ENCODE assay signal across 8 cellular contexts in the genomic region with DNA sequence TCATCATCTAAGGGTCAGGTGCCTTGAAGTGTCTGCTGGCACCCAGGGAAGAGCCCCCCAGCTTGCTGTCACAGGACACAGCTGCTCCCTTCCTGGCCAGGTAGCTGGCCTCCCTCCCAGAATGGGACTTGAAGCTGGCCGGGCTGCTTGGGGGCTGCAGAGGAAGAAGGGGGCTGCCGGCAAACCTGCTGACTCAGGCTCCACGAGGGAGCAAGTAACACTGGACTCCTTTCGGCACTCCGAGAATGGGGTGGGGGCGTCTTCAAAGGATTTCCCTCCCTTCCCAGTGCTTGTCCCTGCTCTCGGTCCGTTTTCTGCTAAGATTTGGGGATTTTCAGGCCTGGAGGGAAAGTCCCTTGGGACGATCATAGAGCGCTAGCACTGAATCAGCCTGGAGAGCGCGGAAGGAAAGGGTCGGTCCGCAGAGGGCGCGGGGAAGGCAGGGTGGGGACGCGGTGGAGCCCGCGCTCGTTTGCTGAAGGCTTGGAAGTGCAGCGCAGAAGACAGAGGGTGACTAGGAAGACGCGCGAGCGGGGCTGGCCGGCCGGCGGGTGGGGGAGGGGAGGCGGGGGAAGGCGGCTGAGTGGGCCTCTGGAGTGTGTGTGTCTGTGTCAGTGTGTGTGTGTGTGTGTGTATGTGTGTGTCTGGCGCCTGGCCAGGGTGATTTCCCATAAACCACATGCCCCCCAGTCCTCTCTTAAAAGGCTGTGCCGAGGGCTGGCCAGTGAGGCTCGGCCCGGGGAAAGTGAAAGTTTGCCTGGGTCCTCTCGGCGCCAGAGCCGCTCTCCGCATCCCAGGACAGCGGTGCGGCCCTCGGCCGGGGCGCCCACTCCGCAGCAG. TPM values are rescaled to one million over a fixed set of nuclear protein-coding genes. Genes with fewer than 3 reads are reported as not detected.
DNase-seq lines count a peak whose midpoint lies in the region; ATAC-seq, FAIRE-seq and TF ChIP-seq lines count a peak whose summit lies in the region.

Gene CSF1 (plus strand): TSS at position 727 of the 840 bp plus-strand sequence. CDS start 175 bp downstream, outside the sequence.

- 3% methylated on average over 22 of the region's 45 CpGs for WGBS in HepG2 (ENCODE audit: low lambda C conversion rate)

- CTCF ChIA-PET in activated CD4-positive, alpha-beta memory T cell treated with anti-CD3 and anti-CD28 coated beads, Interleukin-2, amount 10 ng/mL, durations not matched to agents 7 days and 5 days (lab: Charles Lee), result interaction anchor here (1.1 to 4.2 kb wide), 5 partner anchors 74 to 133 kb away, joined by 3 to 23 read pairs (median 16); partner anchors contain the start of gene AHCYL1
- CTCF ChIA-PET in HepG2 (lab: Yijun Ruan, JAX; ENCODE audit: low intra/inter-chr PET ratio, low total read pairs), result no interaction called here

- TF ChIP-seq CTCF in GM13976 (IDR thresholded peaks at IDR 0.05; ENCODE audit: borderline replicate concordance, control extremely low read depth, extremely low read depth, insufficient read depth, missing control alignments) (no peak), HepG2 (CRISPR knock-in tag; IDR thresholded peaks at IDR 0.05) (no peak)

- FAIRE-seq in HepG2 (lab: Jason Lieb, UNC), result no peak

- intact Hi-C loops in HepG2 (cut with micrococcal nuclease; ENCODE audit: unreplicated experiment), result loop anchor here (5.0 kb wide), 2 partner anchors 118 to 133 kb away; no protein-coding TSS in a partner anchor

- no peak within 1 kb of the TSS for H3K27ac ChIP-seq in HepG2 (ENCODE audit: extremely low read length, insufficient read depth, low read length)

- H3K36me3 ChIP-seq in HepG2 (replicated peaks in 1 of 2; ENCODE audit: control insufficient read depth in 1 of 2, insufficient read depth in 2 of 2, low read length in 2 of 2), result no peaks in the 10 kb centered on the region

- no peak within 1 kb of the TSS for H2AFZ ChIP-seq in HepG2 (ENCODE audit: low read length)

- H3K4me1 Mint-ChIP-seq in activated CD4-positive, alpha-beta memory T cell treated with anti-CD3 and anti-CD28 coated beads, Interleukin-2, amount 10 ng/mL, durations not matched to agents 7 days and 5 days, result peaks cover 82% of the 10 kb centered on the region

- H3K27ac Mint-ChIP-seq in activated CD4-positive, alpha-beta memory T cell treated with anti-CD3 and anti-CD28 coated beads, Interleukin-2, amount 10 ng/mL, durations not matched to agents 7 days and 5 days, result peak within 1 kb of the TSS; percentile 93

- DNase-seq in GM13976 (ENCODE audit: low spot score) (peak; percentile 84), NCI-H1105 treated with DMSO at 0.1 percent for 48 hours (lab: John Stamatoyannopoulos, UW) (peak; percentile 65), dermis microvascular lymphatic vessel endothelial cell (ENCODE audit: low read depth in 2 of 2) (peak; percentile 80 to 85), HepG2 (ENCODE audit: low spot score) (no peak), SKM-1 (lab: John Stamatoyannopoulos, UW; ENCODE audit: unreplicated experiment) (no peak)
- DNase-seq in activated CD4-positive, alpha-beta memory T cell treated with anti-CD3 and anti-CD28 coated beads, Interleukin-2, amount 10 ng/mL, durations not matched to agents 7 days and 5 days, result peak; percentile 64
- peak; percentile 71 for DNase-seq in stimulated activated CD4-positive, alpha-beta T cell treated with anti-CD3 and anti-CD28 coated beads, Interleukin-2, amount 100 ng/mL, for 4 hours (ENCODE audit: low read depth)

- TF ChIP-seq POLR2A in HepG2 (IDR thresholded peaks at IDR 0.05; ENCODE audit: insufficient read depth in 1 of 2, low read depth in 2 of 2, low read length in 2 of 2), result peak in 1 of 2 experiments; percentile 43; a peak in 2 of 4 replicates

- H3K9me3 Mint-ChIP-seq in activated CD4-positive, alpha-beta memory T cell treated with anti-CD3 and anti-CD28 coated beads, Interleukin-2, amount 10 ng/mL, durations not matched to agents 7 days and 5 days, result no peaks in the 10 kb centered on the region

- H3K9ac ChIP-seq in HepG2 (ENCODE audit: insufficient read depth, low read depth, low read length), result peak within 1 kb of the TSS; percentile 74

- H3K9me3 ChIP-seq in HepG2 (ENCODE audit: low read length), result no peaks in the 10 kb centered on the region

- no peaks in the 10 kb centered on the region for H3K27me3 Mint-ChIP-seq in activated CD4-positive, alpha-beta memory T cell treated with anti-CD3 and anti-CD28 coated beads, Interleukin-2, amount 10 ng/mL, durations not matched to agents 7 days and 5 days

- peak; percentile 70 for ATAC-seq in HepG2
- ATAC-seq in GM21786 (IDR thresholded peaks at IDR 0.05; ENCODE audit: unreplicated experiment), result no peak

- H3K36me3 Mint-ChIP-seq in activated CD4-positive, alpha-beta memory T cell treated with anti-CD3 and anti-CD28 coated beads, Interleukin-2, amount 10 ng/mL, durations not matched to agents 7 days and 5 days (ENCODE audit: low read depth), result peaks cover 32% of the 10 kb centered on the region

- no TSS peak for BruUV-seq in HepG2 (replicated peaks; lab: Mats Ljungman, UMichigan)

- peak within 1 kb of the TSS; percentile 94 for H3K4me3 Mint-ChIP-seq in activated CD4-positive, alpha-beta memory T cell treated with anti-CD3 and anti-CD28 coated beads, Interleukin-2, amount 10 ng/mL, durations not matched to agents 7 days and 5 days

- peaks cover 79% of the 10 kb centered on the region for H3K4me1 ChIP-seq in HepG2 (ENCODE audit: insufficient read depth, low read length)

- no peaks in the 10 kb centered on the region for H4K20me1 ChIP-seq in HepG2 (ENCODE audit: insufficient read depth, low read length)

- H3K4me2 ChIP-seq in HepG2 (ENCODE audit: low read depth, low read length), result peak within 1 kb of the TSS; percentile 99

- POLR2A ChIA-PET in activated CD4-positive, alpha-beta memory T cell treated with anti-CD3 and anti-CD28 coated beads, Interleukin-2, amount 10 ng/mL, durations not matched to agents 7 days and 5 days (lab: Charles Lee), result interaction anchor here (1.0 to 6.1 kb wide), 13 partner anchors 7 to 362 kb away, joined by 3 to 52 read pairs (median 4); partner anchors contain the start of genes AHCYL1 and GNAI3
- POLR2A ChIA-PET in HepG2 (lab: Yijun Ruan, JAX), result interaction anchor here (1.0 to 2.5 kb wide), 2 partner anchors 20 to 74 kb away, joined by 3 to 8 read pairs; partner anchors contain the start of gene AHCYL1

- H3K27me3 ChIP-seq in HepG2 (ENCODE audit: control insufficient read depth in 1 of 2, insufficient read depth in 2 of 2, low read length in 2 of 2), result peaks cover 3 to 45% of the 10 kb centered on the region in 2 experiments

- H3K4me3 ChIP-seq in HepG2 (replicated peaks in 1 of 3; ENCODE audit: insufficient read depth in 1 of 3, low read depth in 2 of 3, low read length in 3 of 3), result peak within 1 kb of the TSS; percentile 73 to 85 (median 81)

- H3K79me2 ChIP-seq in HepG2 (ENCODE audit: insufficient read depth, low read length), result peaks cover 28% of the 10 kb centered on the region

- TF ChIP-seq RAD21 in HepG2 (CRISPR knock-in tag; IDR thresholded peaks at IDR 0.05), result no peak

- in situ Hi-C loops in GM13976 (cut with MboI; ENCODE audit: low sequenced_read_pairs, unreplicated experiment) (no loop called here), HepG2 (cut with HindIII; ENCODE audit: extremely low pct_ligation_motif_present, low pct_unique_long_range_greater_than_20kb) (no loop called here)

- TF ChIP-seq EP300 in HepG2 (IDR thresholded peaks at IDR 0.05; ENCODE audit: low read depth in 2 of 2, low read length in 2 of 2) (no peak), HepG2 (CRISPR knock-in tag; IDR thresholded peaks at IDR 0.05; ENCODE audit: borderline replicate concordance) (no peak)

TF ChIP-seq in HepG2, 621 proteins besides CTCF, POLR2A, EP300 and RAD21 (continues in another document):
- TF ChIP-seq PAX8 (CRISPR knock-in tag; IDR thresholded peaks at IDR 0.05; ENCODE audit: borderline replicate concordance) (no peak), DRAP1 (CRISPR knock-in tag; IDR thresholded peaks at IDR 0.05) (peak; percentile 50; the same call in 1 of the 2 replicates), HES4 (CRISPR knock-in tag; IDR thresholded peaks at IDR 0.05; ENCODE audit: borderline replicate concordance) (no peak), HOXA7 (CRISPR knock-in tag; IDR thresholded peaks at IDR 0.05) (no peak), ZBTB1 (CRISPR knock-in tag; IDR thresholded peaks at IDR 0.05; ENCODE audit: borderline replicate concordance) (no peak), POLR2AphosphoS5 (IDR thresholded peaks at IDR 0.05; ENCODE audit: low read depth, low read length) (no peak), GTF3A (CRISPR knock-in tag; conservative IDR thresholded peaks at IDR 0.05) (no peak)

RNA-seq across cellular contexts. Expression of gene CSF1, which starts in this region (rescaled TPM):
- total RNA-seq in activated CD4-positive, alpha-beta memory T cell treated with anti-CD3 and anti-CD28 coated beads, Interleukin-2, amount 10 ng/mL, durations not matched to agents 7 days and 5 days, result 10 to 100 TPM; 89.4 to 94.2 TPM
- 4.6 and 7.6 TPM in 2 replicates for total RNA-seq in dermis microvascular lymphatic vessel endothelial cell
- total RNA-seq in HepG2 (2016; rRNA removed; fragmentation: Illumina TruSeq; extraction: Trizol), result 1.9 and 4.6 TPM in 2 replicates
- total RNA-seq in HepG2 (2016; cell fraction: cytosol; rRNA removed; fragmentation: Illumina TruSeq; extraction: Trizol; ENCODE audit: low read depth), result 0.71 and 1.2 TPM in 2 replicates
- 1.8 and 4.9 TPM in 2 replicates for total RNA-seq in HepG2 (2016; cell fraction: insoluble cytoplasmic fraction; rRNA removed; fragmentation: Illumina TruSeq; extraction: Trizol)
- 1.3 and 2.0 TPM in 2 replicates for total RNA-seq in HepG2 (2016; cell fraction: membrane; rRNA removed; fragmentation: Illumina TruSeq; extraction: Trizol)
- total RNA-seq in HepG2 (2016; cell fraction: nucleus; rRNA removed; fragmentation: Illumina TruSeq; extraction: Trizol), result 7.8 and 7.9 TPM in 2 replicates
- polyA plus RNA-seq in HepG2 (2011; rRNA removed), result 13.3 and 21.0 TPM in 2 replicates
- 10.4 and 15.2 TPM in 2 replicates for polyA plus RNA-seq in HepG2 (2011; cell fraction: cytosol; rRNA removed)
- polyA plus RNA-seq in HepG2 (2011; cell fraction: nucleus; rRNA removed), result 23.0 and 27.9 TPM in 2 replicates
- 5.3 and 17.7 TPM in 2 replicates for polyA plus RNA-seq in HepG2 (2012)
- polyA plus RNA-seq in HepG2 (2016; cell fraction: cytosol; fragmentation: Illumina TruSeq; extraction: Trizol; ENCODE audit: low read depth), result 0.42 and 0.62 TPM in 2 replicates
- 1.8 and 2.7 TPM in 2 replicates for polyA plus RNA-seq in HepG2 (2016; cell fraction: insoluble cytoplasmic fraction; fragmentation: Illumina TruSeq; extraction: Trizol; ENCODE audit: low read depth)
- 0.71 and 1.0 TPM in 2 replicates for polyA plus RNA-seq in HepG2 (2016; cell fraction: membrane; fragmentation: Illumina TruSeq; extraction: Trizol; ENCODE audit: low read depth)
- polyA plus RNA-seq in HepG2 (2016; cell fraction: nucleus; fragmentation: Illumina TruSeq; extraction: Trizol; ENCODE audit: insufficient read depth, low read depth), result 14.8 and 15.3 TPM in 2 replicates
- polyA minus RNA-seq in HepG2 (2011; rRNA and poly(A)+ RNA removed; ENCODE audit: low replicate concordance), result 1.1 and 12.0 TPM in 2 replicates
- 11.0 and 19.9 TPM in 2 replicates for polyA minus RNA-seq in HepG2 (2011; cell fraction: cytosol; rRNA and poly(A)+ RNA removed)
- polyA minus RNA-seq in HepG2 (2011; cell fraction: nucleus; rRNA and poly(A)+ RNA removed), result 7.9 and 15.2 TPM in 2 replicates

Comparison
In these comparisons a context has a peak if more than half of its experiments do, and no peak if none do; other contexts are left out.
1. RNA of gene CSF1 (total RNA-seq): 89.4 to 94.2 TPM in activated CD4-positive, alpha-beta memory T cell treated with anti-CD3 and anti-CD28 coated beads, Interleukin-2, amount 10 ng/mL, durations not matched to agents 7 days and 5 days; 0.71 to 7.9 TPM in HepG2 and 4.6 to 7.6 TPM in dermis microvascular lymphatic vessel endothelial cell; every median in the first group is over 10 times any median in the second.
2. DNase-seq: peak in GM13976 (single experiment), NCI-H1105 treated with DMSO at 0.1 percent for 48 hours (single experiment), activated CD4-positive, alpha-beta memory T cell treated with anti-CD3 and anti-CD28 coated beads, Interleukin-2, amount 10 ng/mL, durations not matched to agents 7 days and 5 days (single experiment), dermis microvascular lymphatic vessel endothelial cell (2 of 2) and stimulated activated CD4-positive, alpha-beta T cell treated with anti-CD3 and anti-CD28 coated beads, Interleukin-2, amount 100 ng/mL, for 4 hours (single experiment); none in HepG2 (single experiment) and SKM-1 (single experiment).